1 cellular context compared by ENCODE assay signal in genomic region chr5:108372369-108372768, GRCh38.
TF ChIP-seq lines count a peak whose summit lies in the region.

No MANE protein-coding gene starts in this region.

TF ChIP-seq in GM23338, 12 proteins besides CTCF, POLR2A, EP300 and RAD21 (continued from another document):
- TF ChIP-seq ZNF462 (CRISPR knock-in tag; IDR thresholded peaks at IDR 0.05) (no peak), STAT1 (IDR thresholded peaks at IDR 0.05; ENCODE audit: unreplicated experiment) (no peak), EZH2 (IDR thresholded peaks at IDR 0.05; ENCODE audit: low read depth, unreplicated experiment) (no peak), ZNF114 (CRISPR knock-in tag; IDR thresholded peaks at IDR 0.05) (no peak), POLR2AphosphoS5 (IDR thresholded peaks at IDR 0.05; ENCODE audit: low read depth) (no peak), ZNF331 (CRISPR knock-in tag; IDR thresholded peaks at IDR 0.05; ENCODE audit: low read depth) (no peak)
